In the genomic region with DNA sequence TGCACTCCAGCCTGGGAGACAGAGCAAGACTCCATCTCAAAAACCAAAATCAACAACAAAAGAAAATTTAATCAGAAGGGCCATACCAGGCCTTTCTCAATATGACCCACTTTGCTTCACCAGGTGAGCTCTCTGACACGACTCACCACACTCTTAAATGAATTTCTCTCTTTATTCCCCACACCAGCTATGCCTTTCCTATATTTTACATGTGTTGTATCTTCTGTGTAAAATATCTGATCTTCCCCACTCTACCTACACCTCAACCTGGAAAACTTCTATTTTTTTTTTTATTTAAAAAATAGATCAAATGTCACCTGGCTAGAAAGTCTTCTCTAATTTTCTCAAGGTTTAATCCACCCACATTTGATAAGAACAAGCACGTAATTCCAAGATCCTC, we compare ENCODE assay signal across 30 cellular contexts.
"Had no signal": no experiment of that assay in that cellular context is flagged by ENCODE, and none has a peak within 500 bp of the region (broad histone marks: within the 10 kb centered on the region; RNA-seq: fewer than 3 reads in every experiment).

No MANE protein-coding gene starts in this region.

- DNase-seq: activated effector memory CD4-positive, alpha-beta T cell treated with anti-CD3 and anti-CD28 coated beads, Interleukin-2, amount 50 U/mL, for 16 hours; activated effector memory CD4-positive, alpha-beta T cell treated with Interleukin-2 at 50 U/mL for 16 hours; activated gamma-delta T cell; activated gamma-delta T cell treated with Interleukin-2 at 50 U/mL for 16 hours; activated naive CD4-positive, alpha-beta T cell; activated naive CD4-positive, alpha-beta T cell treated with anti-CD3 and anti-CD28 coated beads for 36 hours; activated naive CD4-positive, alpha-beta T cell treated with anti-CD3 and anti-CD28 coated beads, Interleukin-2, amount 10 ng/mL, durations not matched to agents 7 days and 5 days; activated naive CD4-positive, alpha-beta T cell treated with anti-CD3 and anti-CD28 coated beads, Interleukin-2, amount 50 U/mL, for 16 hours; activated naive CD4-positive, alpha-beta T cell treated with Interleukin-2 at 50 U/mL for 16 hours; activated naive CD8-positive, alpha-beta T cell treated with anti-CD3 and anti-CD28 coated beads for 36 hours; activated naive CD8-positive, alpha-beta T cell treated with anti-CD3 and anti-CD28 coated beads, Interleukin-2, amount 10 ng/mL, durations not matched to agents 7 days and 5 days; activated naive CD8-positive, alpha-beta T cell treated with anti-CD3 and anti-CD28 coated beads, Interleukin-2, amount 50 U/mL, for 24 hours; activated T-cell treated with anti-CD3 and anti-CD28 coated beads, Interleukin-2, amount 50 U/mL, for 1 hour; activated T-cell treated with anti-CD3 and anti-CD28 coated beads, Interleukin-2, amount 50 U/mL, for 24 hours; activated T-cell treated with anti-CD3 and anti-CD28 coated beads, Interleukin-2, amount 50 U/mL, for 4 hours; activated T-cell treated with anti-CD3 and anti-CD28 coated beads, Interleukin-2, amount 50 U/mL, for 48 hours; activated T-cell treated with anti-CD3 and anti-CD28 coated beads, Interleukin-2, amount 50 U/mL, for 72 hours; adrenal gland; amniotic stem cell; amygdala; anterior cingulate cortex; aorta; body of pancreas; brain microvascular endothelial cell; caudate nucleus; central memory CD4-positive, alpha-beta T cell; cerebellar nuclear complex had no signal

- H3K9me3 ChIP-seq: adrenal gland, ascending aorta, body of pancreas, breast epithelium had no signal

- H3K4me1 ChIP-seq: adrenal gland, ascending aorta, body of pancreas, breast epithelium had no signal

- H3K4me3 ChIP-seq: adrenal gland, ascending aorta, body of pancreas, breast epithelium, cardiac muscle cell had no signal

- H3K27ac ChIP-seq: adrenal gland, ascending aorta, body of pancreas, brain microvascular endothelial cell, breast epithelium, cardiac muscle cell had no signal

- H3K36me3 ChIP-seq: adrenal gland, ascending aorta, brain microvascular endothelial cell, breast epithelium, cardiac muscle cell had no signal
